1 cellular context compared by ENCODE assay signal in the genomic region with DNA sequence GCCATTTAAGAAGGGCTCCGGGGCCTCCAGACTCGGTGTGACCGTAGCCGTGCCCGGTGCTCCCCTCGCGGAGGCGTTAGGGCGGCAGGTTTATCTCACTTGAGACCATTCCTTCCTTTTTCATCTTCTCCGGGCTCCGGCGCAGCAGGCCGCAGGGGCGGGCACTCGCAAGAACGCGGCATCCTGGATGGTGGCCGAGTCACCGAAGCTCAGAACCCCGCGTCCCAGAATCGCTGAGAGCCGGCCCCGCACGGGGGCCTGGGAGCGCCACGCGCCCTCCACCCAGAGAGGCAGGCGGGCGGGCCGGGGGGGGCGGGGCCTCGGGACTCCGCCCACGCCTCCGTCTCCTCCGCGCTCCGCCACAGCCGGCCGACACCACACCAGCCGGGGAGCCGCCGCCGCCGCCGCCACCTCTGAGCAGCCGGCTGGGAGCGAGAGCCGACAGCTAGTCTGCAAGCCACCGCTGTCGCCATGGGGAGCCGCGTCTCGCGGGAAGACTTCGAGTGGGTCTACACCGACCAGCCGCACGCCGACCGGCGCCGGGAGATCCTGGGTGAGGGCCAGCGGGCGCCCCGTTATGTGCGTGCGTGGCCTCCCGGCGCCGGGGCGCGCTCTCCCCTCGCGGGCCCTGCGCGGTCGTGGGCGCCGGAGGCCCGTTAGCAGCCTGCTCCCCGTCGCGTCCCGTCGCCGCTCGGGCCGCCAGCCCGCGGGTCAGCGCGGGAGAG.
TF ChIP-seq lines count a peak whose summit lies in the region.

Gene DEGS1, plus strand, starts transcription at position 375 of the 725 bp plus-strand sequence. Its CDS starts 97 bp downstream, at position 472.

TF ChIP-seq in HepG2, 621 proteins besides CTCF, POLR2A, EP300 and RAD21 (continued from another document and continues in another):
- TF ChIP-seq ZHX2 (IDR thresholded peaks at IDR 0.05; ENCODE audit: low read depth) (no peak), ZHX2 (CRISPR knock-in tag; IDR thresholded peaks at IDR 0.05; ENCODE audit: borderline replicate concordance) (no peak; the same call in 1 of the 2 replicates), RORA (CRISPR knock-in tag; IDR thresholded peaks at IDR 0.05) (no peak), PRDM4 (CRISPR knock-in tag; IDR thresholded peaks at IDR 0.05; ENCODE audit: borderline replicate concordance) (no peak), ZEB1 (IDR thresholded peaks at IDR 0.05; ENCODE audit: insufficient replicate concordance, low read depth) (no peak), NR2C2 (CRISPR knock-in tag; IDR thresholded peaks at IDR 0.05; ENCODE audit: borderline replicate concordance) (peak; percentile 48; the same call in 1 of the 2 replicates), BCL3 (CRISPR knock-in tag; IDR thresholded peaks at IDR 0.05) (peak; percentile 86; the same call in 1 of the 2 replicates), ZNF747 (CRISPR knock-in tag; IDR thresholded peaks at IDR 0.05; ENCODE audit: borderline replicate concordance) (no peak), ZNF207 (IDR thresholded peaks at IDR 0.05; ENCODE audit: borderline replicate concordance) (no peak), YEATS4 (CRISPR knock-in tag; IDR thresholded peaks at IDR 0.05; ENCODE audit: borderline replicate concordance) (peak; percentile 82), ZNF574 (CRISPR knock-in tag; IDR thresholded peaks at IDR 0.05) (peak; percentile 65; the same call in 1 of the 2 replicates), ZNF143 (CRISPR knock-in tag; IDR thresholded peaks at IDR 0.05) (0 out of 2 replicates have a peak, but pooled peaks have one; percentile 34), HMG20B (CRISPR knock-in tag; conservative IDR thresholded peaks at IDR 0.05) (no peak), ZNF704 (CRISPR knock-in tag; IDR thresholded peaks at IDR 0.05; ENCODE audit: borderline replicate concordance) (no peak), DPF2 (CRISPR knock-in tag; IDR thresholded peaks at IDR 0.05; ENCODE audit: borderline replicate concordance, low read depth) (no peak), FOXO1 (CRISPR knock-in tag; IDR thresholded peaks at IDR 0.05) (no peak), SP1 (IDR thresholded peaks at IDR 0.05) (no peak), SP1 (CRISPR knock-in tag; IDR thresholded peaks at IDR 0.05) (no peak; the same call in 1 of the 2 replicates), CHCHD3 (CRISPR knock-in tag; IDR thresholded peaks at IDR 0.05) (no peak; the same call in 1 of the 2 replicates), KDM4B (CRISPR knock-in tag; IDR thresholded peaks at IDR 0.05) (no peak), RFXANK (CRISPR knock-in tag; IDR thresholded peaks at IDR 0.05) (no peak), ZNF580 (CRISPR knock-in tag; IDR thresholded peaks at IDR 0.05; ENCODE audit: borderline replicate concordance, low read depth) (0 out of 2 replicates have a peak, but pooled peaks have one; percentile 28), GABPA (IDR thresholded peaks at IDR 0.05; ENCODE audit: low read depth, low read length) (no peak), GABPA (CRISPR knock-in tag; IDR thresholded peaks at IDR 0.05; ENCODE audit: low read depth) (no peak), ZNF737 (CRISPR knock-in tag; IDR thresholded peaks at IDR 0.05; ENCODE audit: borderline replicate concordance) (no peak), ZNF367 (CRISPR knock-in tag; IDR thresholded peaks at IDR 0.05; ENCODE audit: borderline replicate concordance) (no peak), ZNF235 (CRISPR knock-in tag; IDR thresholded peaks at IDR 0.05; ENCODE audit: borderline replicate concordance) (peak; percentile 86; the same call in 1 of the 2 replicates), HNRNPLL (IDR thresholded peaks at IDR 0.05; ENCODE audit: low read depth, low read length, poor library complexity, severe bottlenecking) (peak; percentile 84), ZFP36L2 (CRISPR knock-in tag; IDR thresholded peaks at IDR 0.05) (no peak), PCBP1 (IDR thresholded peaks at IDR 0.05; ENCODE audit: borderline replicate concordance, low read depth, low read length) (no peak), ZNF598 (CRISPR knock-in tag; IDR thresholded peaks at IDR 0.05; ENCODE audit: borderline replicate concordance) (no peak), GMEB1 (CRISPR knock-in tag; IDR thresholded peaks at IDR 0.05; ENCODE audit: borderline replicate concordance) (no peak), CCDC6 (CRISPR knock-in tag; IDR thresholded peaks at IDR 0.05) (peak; percentile 43; the same call in 1 of the 2 replicates)
- TF ChIP-seq, protein P1, sequence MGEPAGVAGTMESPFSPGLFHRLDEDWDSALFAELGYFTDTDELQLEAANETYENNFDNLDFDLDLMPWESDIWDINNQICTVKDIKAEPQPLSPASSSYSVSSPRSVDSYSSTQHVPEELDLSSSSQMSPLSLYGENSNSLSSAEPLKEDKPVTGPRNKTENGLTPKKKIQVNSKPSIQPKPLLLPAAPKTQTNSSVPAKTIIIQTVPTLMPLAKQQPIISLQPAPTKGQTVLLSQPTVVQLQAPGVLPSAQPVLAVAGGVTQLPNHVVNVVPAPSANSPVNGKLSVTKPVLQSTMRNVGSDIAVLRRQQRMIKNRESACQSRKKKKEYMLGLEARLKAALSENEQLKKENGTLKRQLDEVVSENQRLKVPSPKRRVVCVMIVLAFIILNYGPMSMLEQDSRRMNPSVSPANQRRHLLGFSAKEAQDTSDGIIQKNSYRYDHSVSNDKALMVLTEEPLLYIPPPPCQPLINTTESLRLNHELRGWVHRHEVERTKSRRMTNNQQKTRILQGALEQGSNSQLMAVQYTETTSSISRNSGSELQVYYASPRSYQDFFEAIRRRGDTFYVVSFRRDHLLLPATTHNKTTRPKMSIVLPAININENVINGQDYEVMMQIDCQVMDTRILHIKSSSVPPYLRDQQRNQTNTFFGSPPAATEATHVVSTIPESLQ (CRISPR knock-in tag; conservative IDR thresholded peaks at IDR 0.05): no peak
- TF ChIP-seq, protein P2, sequence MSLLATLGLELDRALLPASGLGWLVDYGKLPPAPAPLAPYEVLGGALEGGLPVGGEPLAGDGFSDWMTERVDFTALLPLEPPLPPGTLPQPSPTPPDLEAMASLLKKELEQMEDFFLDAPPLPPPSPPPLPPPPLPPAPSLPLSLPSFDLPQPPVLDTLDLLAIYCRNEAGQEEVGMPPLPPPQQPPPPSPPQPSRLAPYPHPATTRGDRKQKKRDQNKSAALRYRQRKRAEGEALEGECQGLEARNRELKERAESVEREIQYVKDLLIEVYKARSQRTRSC (CRISPR knock-in tag; IDR thresholded peaks at IDR 0.05; ENCODE audit: low read depth): no peak
